ENCODE assay signal across 1 cellular context in genomic region chr1:205812878-205813754, GRCh38.
TF ChIP-seq lines count a peak whose summit lies in the region.

Gene SLC41A1, minus strand, starts transcription at chr1:205813198. Its CDS starts 2,757 bp downstream, at chr1:205810441.

TF ChIP-seq in HepG2, 621 proteins besides CTCF, POLR2A, EP300 and RAD21 (continued from another document and continues in another):
- no peak for TF ChIP-seq LRRFIP1 (CRISPR knock-in tag; conservative IDR thresholded peaks at IDR 0.05)
- TF ChIP-seq CBX5 (CRISPR knock-in tag; IDR thresholded peaks at IDR 0.05; ENCODE audit: borderline replicate concordance) = no peak
- no peak for TF ChIP-seq HOMEZ (CRISPR knock-in tag; IDR thresholded peaks at IDR 0.05; ENCODE audit: low read depth)
- TF ChIP-seq PATZ1 (CRISPR knock-in tag; IDR thresholded peaks at IDR 0.05) = peak; percentile 93
- TF ChIP-seq ATF4 (CRISPR knock-in tag; IDR thresholded peaks at IDR 0.05) = 0 out of 4 replicates have a peak, but pooled peaks of 1 of the 2 experiments have one; percentile 35
- TF ChIP-seq ZNF354B (CRISPR knock-in tag; IDR thresholded peaks at IDR 0.05) = no peak
- TF ChIP-seq ZSCAN21 (CRISPR knock-in tag; IDR thresholded peaks at IDR 0.05; ENCODE audit: borderline replicate concordance) = peak; percentile 37; the same call in 1 of the 2 replicates
- no peak for TF ChIP-seq ZFP37 (CRISPR knock-in tag; IDR thresholded peaks at IDR 0.05; ENCODE audit: borderline replicate concordance)
- 0 out of 2 replicates have a peak, but pooled peaks have one; percentile 34 for TF ChIP-seq THRA (CRISPR knock-in tag; IDR thresholded peaks at IDR 0.05; ENCODE audit: borderline replicate concordance)
- no peak for TF ChIP-seq ZNF414 (CRISPR knock-in tag; IDR thresholded peaks at IDR 0.05)
- no peak for TF ChIP-seq ATM (IDR thresholded peaks at IDR 0.05; ENCODE audit: borderline replicate concordance)
- TF ChIP-seq MED8 (CRISPR knock-in tag; IDR thresholded peaks at IDR 0.05; ENCODE audit: insufficient replicate concordance) = no peak
- 0 out of 2 replicates have a peak, but pooled peaks have one; percentile 27 for TF ChIP-seq ZNF747 (CRISPR knock-in tag; IDR thresholded peaks at IDR 0.05; ENCODE audit: borderline replicate concordance)
- no peak for TF ChIP-seq KDM1A (CRISPR knock-in tag; IDR thresholded peaks at IDR 0.05)
- no peak for TF ChIP-seq ZBTB3 (CRISPR knock-in tag; IDR thresholded peaks at IDR 0.05; ENCODE audit: borderline replicate concordance, low read depth)
- no peak for TF ChIP-seq KLF6 (CRISPR knock-in tag; IDR thresholded peaks at IDR 0.05)
- 0 out of 2 replicates have a peak, but pooled peaks have one; percentile 51 for TF ChIP-seq BCL3 (CRISPR knock-in tag; IDR thresholded peaks at IDR 0.05)
- TF ChIP-seq ZBTB4 (CRISPR knock-in tag; IDR thresholded peaks at IDR 0.05; ENCODE audit: borderline replicate concordance) = no peak
- no peak for TF ChIP-seq GTF2F1 (IDR thresholded peaks at IDR 0.05; ENCODE audit: low read length)
- no peak for TF ChIP-seq GFI1 (CRISPR knock-in tag; IDR thresholded peaks at IDR 0.05; ENCODE audit: borderline replicate concordance)
- TF ChIP-seq PAX8 (CRISPR knock-in tag; IDR thresholded peaks at IDR 0.05; ENCODE audit: borderline replicate concordance) = no peak
- TF ChIP-seq SRSF1 (optimal IDR thresholded peaks at IDR 0.05; ENCODE audit: low read depth, low read length) = peak; percentile 77
- TF ChIP-seq TIGD3 (CRISPR knock-in tag; IDR thresholded peaks at IDR 0.05; ENCODE audit: borderline replicate concordance) = no peak
- peak; percentile 48; the same call in 1 of the 2 replicates for TF ChIP-seq ZFP90 (CRISPR knock-in tag; IDR thresholded peaks at IDR 0.05; ENCODE audit: borderline replicate concordance)
- 0 out of 2 replicates have a peak, but pooled peaks have one; percentile 27 for TF ChIP-seq IKZF5 (CRISPR knock-in tag; IDR thresholded peaks at IDR 0.05)
- TF ChIP-seq NFAT5 (CRISPR knock-in tag; IDR thresholded peaks at IDR 0.05) = no peak
